Comparison of ENCODE assay signal across 8 cellular contexts in the genomic region with DNA sequence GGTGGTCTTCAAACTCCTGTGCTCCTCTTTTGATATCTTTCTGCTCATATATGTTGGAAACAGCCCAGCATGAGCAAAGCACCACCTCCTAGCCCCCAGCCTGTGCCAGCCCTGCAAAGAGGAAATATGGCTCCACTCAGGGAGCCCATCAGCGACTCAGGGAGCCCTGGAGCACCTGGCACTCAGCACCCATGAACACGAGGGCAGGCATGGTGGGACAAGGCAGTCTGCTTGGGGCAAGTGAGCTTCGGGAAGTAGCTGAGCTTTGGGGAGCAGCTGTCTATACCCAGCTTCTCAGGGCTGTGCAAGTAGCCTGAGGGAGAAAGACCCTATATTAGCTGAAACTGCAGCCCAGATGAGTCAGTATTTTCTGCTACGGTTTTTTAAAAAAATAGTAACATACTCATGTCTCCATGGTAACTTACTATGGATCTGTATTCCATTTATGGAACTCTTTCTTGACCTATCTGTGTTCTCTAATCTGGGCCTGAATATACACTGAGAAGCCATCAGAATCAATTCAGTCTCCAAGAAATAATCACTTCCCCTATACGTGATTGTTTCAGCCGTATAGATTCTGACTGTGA. TPM values are rescaled to one million over a fixed set of nuclear protein-coding genes. Genes with fewer than 3 reads are reported as not detected.
DNase-seq lines count a peak whose midpoint lies in the region; ATAC-seq and TF ChIP-seq lines count a peak whose summit lies in the region.

No MANE protein-coding gene starts in this region.

- intact Hi-C loops in uterus (cut with DNase I; ENCODE audit: low total_unique reads), result loop anchor here (10.0 kb wide), 1 partner anchor 49 kb away; no protein-coding TSS in a partner anchor

- no peaks in the 10 kb centered on the region for H3K9me3 ChIP-seq in uterus

- no peaks in the 10 kb centered on the region for H3K36me3 Mint-ChIP-seq in activated naive CD4-positive, alpha-beta T cell treated with anti-CD3 and anti-CD28 coated beads, Interleukin-2, amount 50 U/mL, for 24 hours
- H3K36me3 Mint-ChIP-seq in memory B cell, result no peaks in the 10 kb centered on the region

- TF ChIP-seq POLR2A in uterus (IDR thresholded peaks at IDR 0.05), result no peak

- H3K4me1 ChIP-seq in uterus, result no peaks in the 10 kb centered on the region

- peak overlapping the region; percentile 74 for H3K27ac Mint-ChIP-seq in activated naive CD4-positive, alpha-beta T cell treated with anti-CD3 and anti-CD28 coated beads, Interleukin-2, amount 50 U/mL, for 24 hours
- H3K27ac Mint-ChIP-seq in memory B cell, result no peak overlapping the region

- H3K9me3 Mint-ChIP-seq in activated naive CD4-positive, alpha-beta T cell treated with anti-CD3 and anti-CD28 coated beads, Interleukin-2, amount 50 U/mL, for 24 hours, result no peaks in the 10 kb centered on the region
- H3K9me3 Mint-ChIP-seq in memory B cell, result no peaks in the 10 kb centered on the region

- H3K4me1 Mint-ChIP-seq in activated naive CD4-positive, alpha-beta T cell treated with anti-CD3 and anti-CD28 coated beads, Interleukin-2, amount 50 U/mL, for 24 hours, result peaks cover 26% of the 10 kb centered on the region
- peaks cover 9% of the 10 kb centered on the region for H3K4me1 Mint-ChIP-seq in memory B cell

- no peaks in the 10 kb centered on the region for H3K36me3 ChIP-seq in uterus

- TF ChIP-seq CTCF in astrocyte of the spinal cord (IDR thresholded peaks at IDR 0.05; ENCODE audit: low read depth, low read length) (no peak), uterus (IDR thresholded peaks at IDR 0.05) (no peak)

- no peak for DNase-seq in activated naive CD4-positive, alpha-beta T cell treated with anti-CD3 and anti-CD28 coated beads, Interleukin-2, amount 50 U/mL, for 16 hours
- DNase-seq in astrocyte of the spinal cord (ENCODE audit: low read depth, low spot score) (peak; percentile 49), memory B cell (ENCODE audit: low spot score in 2 of 2) (no peak), uterus (no peak), NCI-H1105 (lab: John Stamatoyannopoulos, UW) (no peak)
- no peak for DNase-seq in NK-92 treated with Interleukin-12 subunit alpha and Interleukin-12 subunit beta, amount 100 ng/mL, for 24 hours (lab: John Stamatoyannopoulos, UW)

- H3K27ac ChIP-seq in uterus, result peak overlapping the region; percentile 94 to 98

- in situ Hi-C loops in astrocyte of the spinal cord (cut with HindIII; ENCODE audit: low sequenced_read_pairs), result loop anchor here (25.0 kb wide), 1 partner anchor 133 kb away; no protein-coding TSS in a partner anchor

- H3K4me3 Mint-ChIP-seq in activated naive CD4-positive, alpha-beta T cell treated with anti-CD3 and anti-CD28 coated beads, Interleukin-2, amount 50 U/mL, for 24 hours, result peak overlapping the region; percentile 86
- peak overlapping the region; percentile 90 for H3K4me3 Mint-ChIP-seq in memory B cell

- H3K4me3 ChIP-seq in astrocyte of the spinal cord (ENCODE audit: low read depth, low read length) (no peak overlapping the region), uterus (no peak overlapping the region)

- no peaks in the 10 kb centered on the region for H3K27me3 ChIP-seq in uterus

- no peaks in the 10 kb centered on the region for H3K27me3 Mint-ChIP-seq in activated naive CD4-positive, alpha-beta T cell treated with anti-CD3 and anti-CD28 coated beads, Interleukin-2, amount 50 U/mL, for 24 hours
- peaks cover 7% of the 10 kb centered on the region for H3K27me3 Mint-ChIP-seq in memory B cell

- no peak for ATAC-seq in memory B cell (ENCODE audit: low read depth)
- ATAC-seq in HG02852 (IDR thresholded peaks at IDR 0.05; ENCODE audit: unreplicated experiment), result no peak

RNA-seq across cellular contexts. Expression of a gene that starts 1.6 kb away (rescaled TPM):
- total RNA-seq in uterus, result 100 to 1,000 TPM in 2 of 4 donors, 10 to 100 TPM in 2; 72.6 to 147 (median 98.5) TPM
